ENCODE assay signal across 16 cellular contexts in the genomic region with DNA sequence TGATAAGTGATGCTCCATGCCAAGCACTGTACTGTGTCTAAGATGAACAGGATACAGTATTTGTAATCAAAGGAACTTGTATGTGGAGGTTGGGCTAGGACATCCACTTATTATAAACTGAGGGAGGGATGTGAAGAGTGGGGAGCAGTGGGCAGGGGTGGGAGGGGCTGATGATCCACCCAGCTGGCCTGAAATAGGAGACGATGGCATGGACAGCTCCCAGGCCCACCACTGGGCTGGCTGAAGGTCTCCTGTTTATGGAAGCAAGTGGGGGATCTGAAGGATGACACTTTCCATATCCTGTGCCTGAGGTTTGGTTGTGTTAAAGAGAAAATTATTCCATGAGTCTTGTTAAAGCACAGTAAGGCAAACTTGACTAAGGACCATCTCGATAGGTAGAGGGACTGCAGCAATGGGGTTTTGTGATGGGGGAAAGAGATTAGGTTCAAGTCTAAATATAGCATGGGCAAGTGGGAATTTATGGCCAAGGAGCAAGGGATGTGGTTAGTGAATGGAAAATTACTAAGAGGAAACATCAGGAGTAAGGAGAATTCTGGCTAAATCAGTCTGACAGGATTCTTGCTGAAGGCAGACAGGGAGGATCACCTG.
A peak's percentile ranks its signal among the peaks of the same experiment; 100 is the strongest.
DNase-seq lines count a peak whose midpoint lies in the region; ATAC-seq and TF ChIP-seq lines count a peak whose summit lies in the region.
"Had no signal": no experiment of that assay in that cellular context is flagged by ENCODE, and none has a peak within 500 bp of the region (broad histone marks: within the 10 kb centered on the region; RNA-seq: fewer than 3 reads in every experiment).

No MANE protein-coding gene starts in this region.

- peak overlapping the region in 2 of 7 donors; percentile 3 to 16 for H3K4me3 Mint-ChIP-seq in CD8-positive, alpha-beta memory T cell
- peak overlapping the region in 7 of 10 donors; percentile 7 to 76 (median 22) for H3K4me3 Mint-ChIP-seq in naive thymus-derived CD8-positive, alpha-beta T cell
- H3K4me3 Mint-ChIP-seq: B cell had no signal

- H3K4me1 Mint-ChIP-seq in CD8-positive, alpha-beta memory T cell: peaks cover 0 to 48% (median 0%) of the 10 kb centered on the region in 3 donors
- peaks cover 6 to 48% (median 30%) of the 10 kb centered on the region in 4 donors for H3K4me1 Mint-ChIP-seq in naive thymus-derived CD8-positive, alpha-beta T cell

- POLR2A ChIA-PET in CD8-positive, alpha-beta memory T cell (lab: Charles Lee): no interaction called here
- POLR2A ChIA-PET in PC-3 (lab: Charles Lee; ENCODE audit: unreplicated experiment): no interaction called here
- POLR2A ChIA-PET in naive thymus-derived CD8-positive, alpha-beta T cell (lab: Charles Lee): interaction anchor here (0.7 to 1.4 kb wide), 2 partner anchors 12 to 21 kb away, joined by 3 to 5 read pairs; no protein-coding TSS in a partner anchor

- no peak overlapping the region for H3K4me2 ChIP-seq in PC-3 (ENCODE audit: low read length)

- H4K20me1 ChIP-seq in PC-3 (ENCODE audit: low read length): peaks cover 45% of the 10 kb centered on the region

- no peak overlapping the region for H3K27ac ChIP-seq in CD8-positive, alpha-beta memory T cell (ENCODE audit: low read depth, low read length)
- H3K27ac ChIP-seq in PC-3 (ENCODE audit: low read length): no peak overlapping the region
- H3K27ac ChIP-seq: testis had no signal

- H3K36me3 Mint-ChIP-seq in CD8-positive, alpha-beta memory T cell: peaks cover 0 to 2% (median 0%) of the 10 kb centered on the region in 3 donors
- no peaks in the 10 kb centered on the region for H3K36me3 Mint-ChIP-seq in naive thymus-derived CD8-positive, alpha-beta T cell

- no peak overlapping the region for H2AFZ ChIP-seq in PC-3 (ENCODE audit: low read length)

- TF ChIP-seq CTCF in PC-3 (conservative IDR thresholded peaks at IDR 0.05; ENCODE audit: low read depth, low read length) (no peak), astrocyte of the spinal cord (IDR thresholded peaks at IDR 0.05; ENCODE audit: low read depth, low read length) (no peak)

- ATAC-seq in PC-3 (peak; percentile 6), GM18517 (IDR thresholded peaks at IDR 0.05; ENCODE audit: unreplicated experiment) (no peak)
- ATAC-seq in naive thymus-derived CD8-positive, alpha-beta T cell: no peak
- ATAC-seq: activated CD4-positive, CD25-positive, alpha-beta regulatory T cell treated with anti-CD3 and anti-CD28 coated beads, Interleukin-2, amount 50 U/mL, for 24 hours had no signal

- H3K9me2 ChIP-seq in PC-3 (replicated peaks; ENCODE audit: low read length): no peaks in the 10 kb centered on the region

- no peaks in the 10 kb centered on the region for H3K9me3 ChIP-seq in CD8-positive, alpha-beta memory T cell (ENCODE audit: low read length)
- no peaks in the 10 kb centered on the region for H3K9me3 ChIP-seq in PC-3 (ENCODE audit: low read length)
- H3K9me3 ChIP-seq: testis had no signal

- peaks cover 91% of the 10 kb centered on the region for H3K4me1 ChIP-seq in CD8-positive, alpha-beta memory T cell (ENCODE audit: insufficient read depth, low read length)
- H3K4me1 ChIP-seq in PC-3 (ENCODE audit: insufficient read depth, low read length): 0 out of 2 replicates have a peak, but pooled peaks cover 5% of the 10 kb centered on the region

- no peak overlapping the region for H3K4me3 ChIP-seq in CD8-positive, alpha-beta memory T cell (ENCODE audit: low read length)
- H3K4me3 ChIP-seq in PC-3 (ENCODE audit: low read length): no peak overlapping the region
- H3K4me3 ChIP-seq in astrocyte of the spinal cord (ENCODE audit: low read depth, low read length): no peak overlapping the region
- no peak overlapping the region for H3K4me3 ChIP-seq in H7 (ENCODE audit: insufficient read depth, low read depth, low read length)
- H3K4me3 ChIP-seq: testis had no signal

- no peaks in the 10 kb centered on the region for H3K36me3 ChIP-seq in CD8-positive, alpha-beta memory T cell (ENCODE audit: insufficient read depth, low read length)
- no peaks in the 10 kb centered on the region for H3K36me3 ChIP-seq in PC-3 (ENCODE audit: low read depth, low read length)
- no peaks in the 10 kb centered on the region for H3K36me3 ChIP-seq in H7 (replicated peaks; ENCODE audit: control insufficient read depth, insufficient read depth, low read length)

- peak overlapping the region in 6 of 8 donors; percentile 2 to 85 (median 8) for H3K27ac Mint-ChIP-seq in CD8-positive, alpha-beta memory T cell
- H3K27ac Mint-ChIP-seq in naive thymus-derived CD8-positive, alpha-beta T cell: peak overlapping the region in 7 of 10 donors; percentile 50 to 94 (median 85)
- H3K27ac Mint-ChIP-seq: B cell had no signal

- no peaks in the 10 kb centered on the region for H3F3A ChIP-seq in PC-3 (ENCODE audit: low read length, unreplicated experiment)

- intact Hi-C loops in PC-3 (cut with micrococcal nuclease): no loop called here

- CTCF ChIA-PET in CD8-positive, alpha-beta memory T cell (lab: Charles Lee): no interaction called here
- CTCF ChIA-PET in PC-3 (lab: Charles Lee): no interaction called here

- H3K9me3 Mint-ChIP-seq in CD8-positive, alpha-beta memory T cell: no peaks in the 10 kb centered on the region
- no peaks in the 10 kb centered on the region for H3K9me3 Mint-ChIP-seq in naive thymus-derived CD8-positive, alpha-beta T cell

- H3K27me3 Mint-ChIP-seq in CD8-positive, alpha-beta memory T cell: peaks cover 0 to 2% of the 10 kb centered on the region in 2 donors
- H3K27me3 Mint-ChIP-seq in naive thymus-derived CD8-positive, alpha-beta T cell: no peaks in the 10 kb centered on the region
- H3K27me3 Mint-ChIP-seq: B cell had no signal

- no TSS peak for BruUV-seq in PC-3 (replicated peaks; lab: Mats Ljungman, UMichigan)

- H3K27me3 ChIP-seq in CD8-positive, alpha-beta memory T cell (ENCODE audit: insufficient read depth, low read length, poor library complexity, severe bottlenecking): no peaks in the 10 kb centered on the region
- H3K27me3 ChIP-seq in PC-3 (ENCODE audit: low read length): no peaks in the 10 kb centered on the region
- no peaks in the 10 kb centered on the region for H3K27me3 ChIP-seq in H7 (ENCODE audit: control insufficient read depth, insufficient read depth, low read length)
- H3K27me3 ChIP-seq: testis had no signal

- in situ Hi-C loops in astrocyte of the spinal cord (cut with HindIII; ENCODE audit: low sequenced_read_pairs): no loop called here
- in situ Hi-C loops in ACHN (cut with HindIII; ENCODE audit: low pct_ligation_motif_present, low pct_unique_long_range_greater_than_20kb, low sequenced_read_pairs): no loop called here

- no peak overlapping the region for H3K9ac ChIP-seq in PC-3 (ENCODE audit: low read length)

- H3K79me2 ChIP-seq in PC-3 (ENCODE audit: low read length): peaks cover 98% of the 10 kb centered on the region

- DNase-seq in CD8-positive, alpha-beta memory T cell: no peak
- DNase-seq in PC-3: no peak
- peak; percentile 29 for DNase-seq in astrocyte of the spinal cord (ENCODE audit: low read depth, low spot score)
- DNase-seq in naive thymus-derived CD8-positive, alpha-beta T cell: no peak
- no peak for DNase-seq in H7
- DNase-seq in ACHN: no peak
- no peak for DNase-seq in T-helper 9 cell
- DNase-seq: cerebellar nuclear complex, DMS79, NCI-H2081, NCI-H524 treated with DMSO at 0.1 percent for 48 hours, T-helper 1 cell, testis had no signal
